14 cellular contexts compared by ENCODE assay signal in the genomic region with DNA sequence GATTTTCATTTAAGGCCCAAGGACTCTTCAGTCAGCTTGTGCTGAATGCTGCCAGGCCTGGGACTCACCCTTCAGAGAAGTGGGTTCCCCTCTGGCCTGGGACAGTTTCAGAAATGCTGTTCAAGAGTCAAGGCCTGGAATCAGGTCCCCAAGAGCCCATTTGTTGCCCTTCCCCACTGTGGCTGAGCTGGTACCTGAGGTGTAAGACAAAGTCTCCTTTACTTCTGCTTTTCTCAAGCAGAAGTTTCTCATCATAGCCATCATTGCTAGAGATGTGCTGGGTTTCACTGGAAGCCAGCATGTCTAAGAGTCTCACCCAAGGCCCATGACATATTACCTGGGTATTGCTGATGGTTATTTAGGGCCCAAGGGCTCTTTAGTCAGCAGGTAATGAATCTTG. TPM values are rescaled to one million over a fixed set of nuclear protein-coding genes. Genes with fewer than 3 reads are reported as not detected.
DNase-seq lines count a peak whose midpoint lies in the region; ATAC-seq lines count a peak whose summit lies in the region.
"Had no signal": no experiment of that assay in that cellular context is flagged by ENCODE, and none has a peak within 500 bp of the region (broad histone marks: within the 10 kb centered on the region; RNA-seq: fewer than 3 reads in every experiment).

No MANE protein-coding gene starts in this region.

- peaks cover 15% of the 10 kb centered on the region for H3K4me1 Mint-ChIP-seq in activated T-helper 1 cell treated with anti-CD3 and anti-CD28 coated beads, Interleukin-12 subunit alpha, Interleukin-12 subunit beta, Interleukin-2, Interleukin-4 antibody, amounts not matched to agents 30 ng/mL and 10 ng/mL and 1 ng/mL, durations not matched to agents 14 hours and 24 hours and 36 hours (ENCODE audit: low read depth)

- H3K27me3 Mint-ChIP-seq in activated T-helper 1 cell treated with anti-CD3 and anti-CD28 coated beads, Interleukin-12 subunit alpha, Interleukin-12 subunit beta, Interleukin-2, Interleukin-4 antibody, amounts not matched to agents 30 ng/mL and 10 ng/mL and 1 ng/mL, durations not matched to agents 14 hours and 24 hours and 36 hours (ENCODE audit: insufficient read depth) = no peaks in the 10 kb centered on the region
- H3K27me3 Mint-ChIP-seq: activated naive CD8-positive, alpha-beta T cell treated with anti-CD3 and anti-CD28 coated beads, Interleukin-2, amount 10 ng/mL, durations not matched to agents 7 days and 5 days; IgD-negative memory B cell had no signal

- peaks cover 21% of the 10 kb centered on the region for H3K36me3 Mint-ChIP-seq in activated T-helper 1 cell treated with anti-CD3 and anti-CD28 coated beads, Interleukin-12 subunit alpha, Interleukin-12 subunit beta, Interleukin-2, Interleukin-4 antibody, amounts not matched to agents 30 ng/mL and 10 ng/mL and 1 ng/mL, durations not matched to agents 14 hours and 24 hours and 36 hours (ENCODE audit: low read depth)

- peak overlapping the region; percentile 48 for H3K27ac Mint-ChIP-seq in activated T-helper 1 cell treated with anti-CD3 and anti-CD28 coated beads, Interleukin-12 subunit alpha, Interleukin-12 subunit beta, Interleukin-2, Interleukin-4 antibody, amounts not matched to agents 30 ng/mL and 10 ng/mL and 1 ng/mL, durations not matched to agents 14 hours and 24 hours and 36 hours
- H3K27ac Mint-ChIP-seq: activated naive CD8-positive, alpha-beta T cell treated with anti-CD3 and anti-CD28 coated beads, Interleukin-2, amount 10 ng/mL, durations not matched to agents 7 days and 5 days had no signal

- DNase-seq in activated T-helper 1 cell treated with anti-CD3 and anti-CD28 coated beads, Interleukin-12 subunit alpha, Interleukin-12 subunit beta, Interleukin-2, Interleukin-4 antibody, amounts not matched to agents 30 ng/mL and 10 ng/mL and 1 ng/mL, durations not matched to agents 14 hours and 24 hours and 36 hours (ENCODE audit: low spot score) = no peak
- DNase-seq in AG08395 (ENCODE audit: low spot score) = no peak
- no peak for DNase-seq in NCI-H2227 treated with DMSO at 0.1 percent for 48 hours (lab: John Stamatoyannopoulos, UW)
- DNase-seq: activated naive CD8-positive, alpha-beta T cell treated with anti-CD3 and anti-CD28 coated beads, Interleukin-2, amount 10 ng/mL, durations not matched to agents 7 days and 5 days; caudate nucleus; DMS79; foreskin melanocyte; NCI-H510A treated with DMSO at 0.1 percent for 48 hours; Peyer's patch had no signal

- intact Hi-C loops in activated T-helper 1 cell treated with anti-CD3 and anti-CD28 coated beads, Interleukin-12 subunit alpha, Interleukin-12 subunit beta, Interleukin-2, Interleukin-4 antibody, amounts not matched to agents 30 ng/mL and 10 ng/mL and 1 ng/mL, durations not matched to agents 14 hours and 24 hours and 36 hours (cut with micrococcal nuclease) = no loop called here

- ATAC-seq in GM18867 (IDR thresholded peaks at IDR 0.05; ENCODE audit: unreplicated experiment) = peak; percentile 60
- peak; percentile 68 for ATAC-seq in GM21447 (IDR thresholded peaks at IDR 0.05; ENCODE audit: unreplicated experiment)
- ATAC-seq in HG02981 (IDR thresholded peaks at IDR 0.05; ENCODE audit: unreplicated experiment) = peak; percentile 55
- ATAC-seq in HG03025 (IDR thresholded peaks at IDR 0.05; ENCODE audit: low FRiP score, unreplicated experiment) = no peak

- H3K9me3 Mint-ChIP-seq in activated T-helper 1 cell treated with anti-CD3 and anti-CD28 coated beads, Interleukin-12 subunit alpha, Interleukin-12 subunit beta, Interleukin-2, Interleukin-4 antibody, amounts not matched to agents 30 ng/mL and 10 ng/mL and 1 ng/mL, durations not matched to agents 14 hours and 24 hours and 36 hours = no peaks in the 10 kb centered on the region
- H3K9me3 Mint-ChIP-seq: activated naive CD8-positive, alpha-beta T cell treated with anti-CD3 and anti-CD28 coated beads, Interleukin-2, amount 10 ng/mL, durations not matched to agents 7 days and 5 days; IgD-negative memory B cell had no signal

- H3K4me3 Mint-ChIP-seq in activated T-helper 1 cell treated with anti-CD3 and anti-CD28 coated beads, Interleukin-12 subunit alpha, Interleukin-12 subunit beta, Interleukin-2, Interleukin-4 antibody, amounts not matched to agents 30 ng/mL and 10 ng/mL and 1 ng/mL, durations not matched to agents 14 hours and 24 hours and 36 hours = no peak overlapping the region
- H3K4me3 Mint-ChIP-seq: activated naive CD8-positive, alpha-beta T cell treated with anti-CD3 and anti-CD28 coated beads, Interleukin-2, amount 10 ng/mL, durations not matched to agents 7 days and 5 days; IgD-negative memory B cell had no signal

RNA-seq across cellular contexts. Expression of a gene that starts 8.9 kb away (rescaled TPM):
- 15.8 and 18.3 TPM in 2 replicates for total RNA-seq in activated T-helper 1 cell treated with anti-CD3 and anti-CD28 coated beads, Interleukin-12 subunit alpha, Interleukin-12 subunit beta, Interleukin-2, Interleukin-4 antibody, amounts not matched to agents 30 ng/mL and 10 ng/mL and 1 ng/mL, durations not matched to agents 14 hours and 24 hours and 36 hours

RNA-seq across cellular contexts. Expression of a gene that starts 10.4 kb away (rescaled TPM):
- total RNA-seq in activated T-helper 1 cell treated with anti-CD3 and anti-CD28 coated beads, Interleukin-12 subunit alpha, Interleukin-12 subunit beta, Interleukin-2, Interleukin-4 antibody, amounts not matched to agents 30 ng/mL and 10 ng/mL and 1 ng/mL, durations not matched to agents 14 hours and 24 hours and 36 hours = 58.0 and 59.3 TPM in 2 replicates
